ENCODE assay signal across 17 cellular contexts in genomic region chrX:2542826-2543551, GRCh38.
"Had no signal": no experiment of that assay in that cellular context is flagged by ENCODE, and none has a peak within 500 bp of the region (broad histone marks: within the 10 kb centered on the region; RNA-seq: fewer than 3 reads in every experiment).

No MANE protein-coding gene starts in this region.

- H3K9me3 ChIP-seq: SK-N-SH had no signal

- H3K4me2 ChIP-seq: SK-N-SH had no signal

- ATAC-seq: T-cell had no signal

- H3K9ac ChIP-seq: SK-N-SH had no signal

- H3K27ac ChIP-seq: RWPE1 had no signal

- FAIRE-seq: RCC 7860 had no signal

- DNase-seq: KBM-7, NCI-H1092, NCI-H1436 treated with DMSO at 0.1 percent for 48 hours, NCI-H1694, NCI-H187 treated with DMSO at 0.1 percent for 48 hours, NCI-H2029 treated with DMSO at 0.1 percent for 48 hours, NCI-H2171 treated with DMSO at 0.1 percent for 48 hours, NCI-H2227 treated with DMSO at 0.1 percent for 48 hours, NCI-H524, NCI-H526 treated with DMSO at 0.1 percent for 48 hours, NCI-H748 treated with DMSO at 0.1 percent for 48 hours, SHP77, SK-N-SH, SW 1271, T-cell had no signal
